Comparison of ENCODE assay signal across 31 cellular contexts in the genomic region with DNA sequence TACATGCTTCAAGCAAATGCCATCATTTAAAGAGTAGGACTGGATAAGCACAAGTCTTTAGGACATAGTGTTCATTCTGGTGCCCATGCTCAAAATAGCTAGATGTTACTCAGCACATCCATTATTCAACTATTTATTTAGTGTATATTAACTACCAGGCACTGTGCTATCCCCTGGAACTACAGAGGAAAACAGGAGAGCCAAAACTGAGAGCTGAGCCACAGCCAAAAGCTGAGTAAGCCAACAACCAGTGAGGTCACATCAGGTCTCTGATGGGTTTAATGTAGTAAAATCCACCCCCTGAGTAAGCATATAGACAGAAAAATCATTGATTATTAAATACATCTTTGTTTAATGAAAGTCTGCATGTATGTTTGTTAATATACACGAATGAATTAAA.
"Had no signal": no experiment of that assay in that cellular context is flagged by ENCODE, and none has a peak within 500 bp of the region (broad histone marks: within the 10 kb centered on the region; RNA-seq: fewer than 3 reads in every experiment).

No MANE protein-coding gene starts in this region.

- DNase-seq: activated B cell treated with CpG ODN at 0.5 μM for 24 hours; activated CD4-positive, alpha-beta T cell treated with anti-CD3 and anti-CD28 coated beads for 48 hours; activated CD4-positive, alpha-beta T cell treated with anti-CD3 and anti-CD28 coated beads, Interleukin-2, amount 50 U/mL, for 1 hour; activated CD4-positive, alpha-beta T cell treated with anti-CD3 and anti-CD28 coated beads, Interleukin-2, amount 50 U/mL, for 48 hours; activated CD8-positive, alpha-beta memory T cell treated with anti-CD3 and anti-CD28 coated beads for 24 hours; activated CD8-positive, alpha-beta T cell treated with anti-CD3 and anti-CD28 coated beads for 36 hours; activated effector memory CD4-positive, alpha-beta T cell treated with Interleukin-2 at 50 U/mL for 16 hours; activated gamma-delta T cell treated with Interleukin-2 at 50 U/mL for 16 hours; activated naive CD4-positive, alpha-beta T cell treated with anti-CD3 and anti-CD28 coated beads, Interleukin-2, amount 50 U/mL, for 16 hours; activated naive CD4-positive, alpha-beta T cell treated with Interleukin-2 at 50 U/mL for 16 hours; activated T-cell treated with anti-CD3 and anti-CD28 coated beads, Interleukin-2, amount 50 U/mL, for 4 hours; amniotic stem cell; anterior cingulate cortex; central memory CD4-positive, alpha-beta T cell; cerebellar nuclear complex; colonic mucosa; effector memory CD4-positive, alpha-beta T cell; endodermal cell; foreskin keratinocyte; gastrocnemius medialis; glutamatergic neuron; T-helper 1 cell; T-helper 17 cell; T1000; WERI-Rb-1 had no signal

- H3K9me3 ChIP-seq: breast epithelium, colonic mucosa, gastrocnemius medialis had no signal

- H3K27ac ChIP-seq: breast epithelium, cardiac muscle cell, colonic mucosa, foreskin keratinocyte, gastrocnemius medialis, WERI-Rb-1 had no signal

- H3K36me3 ChIP-seq: breast epithelium, cardiac muscle cell, colonic mucosa, gastrocnemius medialis, heart left ventricle, WERI-Rb-1 had no signal

- H3K4me1 ChIP-seq: breast epithelium, colonic mucosa, foreskin keratinocyte, gastrocnemius medialis had no signal

- H3K27me3 ChIP-seq: breast epithelium, cardiac muscle cell, colonic mucosa, foreskin keratinocyte, gastrocnemius medialis, heart left ventricle had no signal

- H3K4me3 ChIP-seq: breast epithelium, cardiac muscle cell, colonic mucosa, gastrocnemius medialis, heart left ventricle had no signal

- ATAC-seq: activated CD4-positive, CD25-positive, alpha-beta regulatory T cell treated with anti-CD3 and anti-CD28 coated beads, Interleukin-2, amount 50 U/mL, for 24 hours; activated CD8-positive, alpha-beta T cell treated with anti-CD3 and anti-CD28 coated beads for 36 hours; activated T-cell treated with anti-CD3 and anti-CD28 coated beads, Interleukin-2, amount 50 U/mL, for 4 hours; activated T-helper 17 cell treated with anti-CD3 and anti-CD28 coated beads, Interleukin-2, amount 50 U/mL, for 72 hours; esophagus mucosa; foreskin keratinocyte; T-helper 17 cell had no signal
